1 cellular context compared by ENCODE assay signal in genomic region chr19:10815969-10816635, GRCh38.
TF ChIP-seq lines count a peak whose summit lies in the region.

No MANE protein-coding gene starts in this region.

TF ChIP-seq in IMR-90, 13 proteins besides CTCF, POLR2A, EP300 and RAD21 (continued from another document):
- no peak for TF ChIP-seq CEBPB (IDR thresholded peaks at IDR 0.05; ENCODE audit: low read depth, low read length)
- TF ChIP-seq MAZ (IDR thresholded peaks at IDR 0.05; ENCODE audit: borderline replicate concordance, low read depth, low read length) = no peak
- no peak for TF ChIP-seq FOS (IDR thresholded peaks at IDR 0.05; ENCODE audit: low read depth, low read length)
- TF ChIP-seq BHLHE40 (IDR thresholded peaks at IDR 0.05; ENCODE audit: low read depth, low read length) = no peak
- no peak for TF ChIP-seq USF2 (IDR thresholded peaks at IDR 0.05; ENCODE audit: low read depth, low read length)
- TF ChIP-seq MXI1 (IDR thresholded peaks at IDR 0.05; ENCODE audit: borderline replicate concordance, low read depth, low read length) = no peak
- no peak for TF ChIP-seq ELK1 (IDR thresholded peaks at IDR 0.05; ENCODE audit: borderline replicate concordance, low read depth, low read length)
